In the genomic region with DNA sequence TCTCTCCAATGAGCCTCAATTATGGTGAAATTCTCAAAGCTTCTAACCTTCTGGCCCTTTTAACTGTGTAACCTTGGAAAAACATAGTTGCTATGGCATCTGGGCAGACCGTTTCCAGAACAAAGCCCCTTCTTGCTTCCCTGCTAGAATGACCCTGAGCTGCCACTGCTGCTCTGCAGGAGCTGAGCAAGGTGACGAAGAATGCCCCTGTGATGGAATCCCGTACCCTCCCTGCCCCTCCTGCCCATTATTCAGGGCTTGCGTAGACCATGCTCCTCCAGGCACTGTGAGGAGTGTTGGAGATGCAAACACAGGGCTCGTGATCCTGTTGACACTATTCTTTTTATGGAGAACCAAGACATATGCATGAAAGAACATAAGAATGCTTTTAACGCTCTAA, we compare ENCODE assay signal across 23 cellular contexts.
"Had no signal": no experiment of that assay in that cellular context is flagged by ENCODE, and none has a peak within 500 bp of the region (broad histone marks: within the 10 kb centered on the region; RNA-seq: fewer than 3 reads in every experiment).

No MANE protein-coding gene starts in this region.

- DNase-seq: colonic mucosa; effector CD8-positive, alpha-beta T cell; foreskin keratinocyte; heart left ventricle; left cardiac atrium; left ventricle myocardium superior; lower lobe of right lung; naive thymus-derived CD8-positive, alpha-beta T cell; right cardiac atrium; sigmoid colon; spleen; stimulated activated CD4-positive, alpha-beta T cell treated with anti-CD3 and anti-CD28 coated beads, Interleukin-4, amount 100 ng/mL, for 4 hours; stimulated activated naive CD8-positive, alpha-beta T cell treated with anti-CD3 and anti-CD28 coated beads, Interleukin-15, Interleukin-2, amounts not matched to agents 100 U/mL and 50 U/mL, for 24 hours; substantia nigra; testis; tibial artery had no signal

- H2AFZ ChIP-seq: hepatocyte had no signal

- H3K36me3 Mint-ChIP-seq: naive thymus-derived CD8-positive, alpha-beta T cell; stimulated activated memory B cell treated with anti-CD40 and anti-IgM and Interleukin-4, amounts not matched to agents 10 μg/mL and 1 μg/mL and 100 μg/mL, for 72 hours had no signal

- H3K27ac ChIP-seq: colonic mucosa, esophagus muscularis mucosa, foreskin keratinocyte, gastroesophageal sphincter, heart left ventricle, hepatocyte, lower lobe of right lung, prostate gland, sigmoid colon, spleen, testis, tibial artery had no signal

- H3K27ac Mint-ChIP-seq: dendritic cell treated with granulocyte-macrophage colony-stimulating factor and Interleukin-4, amounts not matched to agents 40 ng/mL and 50 ng/mL, for 4 days; naive thymus-derived CD8-positive, alpha-beta T cell; stimulated activated memory B cell treated with anti-CD40 and anti-IgM and Interleukin-4, amounts not matched to agents 10 μg/mL and 1 μg/mL and 100 μg/mL, for 72 hours; type B pancreatic cell had no signal

- H3K4me3 ChIP-seq: colonic mucosa, esophagus muscularis mucosa, gastroesophageal sphincter, heart left ventricle, hepatocyte, lower lobe of right lung, prostate gland, sigmoid colon, spleen, testis, tibial artery had no signal

- H3K9me3 ChIP-seq: colonic mucosa, esophagus muscularis mucosa, gastroesophageal sphincter, heart left ventricle, lower lobe of right lung, prostate gland, sigmoid colon, spleen, testis, tibial artery had no signal

- H3K4me1 ChIP-seq: colonic mucosa, esophagus muscularis mucosa, foreskin keratinocyte, gastroesophageal sphincter, lower lobe of right lung, prostate gland, sigmoid colon, spleen, tibial artery had no signal

- H3K36me3 ChIP-seq: colonic mucosa, lower lobe of right lung, prostate gland, sigmoid colon, spleen, tibial artery had no signal

- H3K27me3 Mint-ChIP-seq: dendritic cell treated with granulocyte-macrophage colony-stimulating factor and Interleukin-4, amounts not matched to agents 40 ng/mL and 50 ng/mL, for 4 days; naive thymus-derived CD8-positive, alpha-beta T cell; stimulated activated memory B cell treated with anti-CD40 and anti-IgM and Interleukin-4, amounts not matched to agents 10 μg/mL and 1 μg/mL and 100 μg/mL, for 72 hours; type B pancreatic cell had no signal

- H3K79me2 ChIP-seq: hepatocyte had no signal

- H3K27me3 ChIP-seq: colonic mucosa, esophagus muscularis mucosa, foreskin keratinocyte, gastroesophageal sphincter, heart left ventricle, hepatocyte, sigmoid colon, spleen, testis, tibial artery had no signal

- H3K4me3 Mint-ChIP-seq: dendritic cell treated with granulocyte-macrophage colony-stimulating factor and Interleukin-4, amounts not matched to agents 40 ng/mL and 50 ng/mL, for 4 days; naive thymus-derived CD8-positive, alpha-beta T cell; stimulated activated memory B cell treated with anti-CD40 and anti-IgM and Interleukin-4, amounts not matched to agents 10 μg/mL and 1 μg/mL and 100 μg/mL, for 72 hours; type B pancreatic cell had no signal

- H3K4me1 Mint-ChIP-seq: naive thymus-derived CD8-positive, alpha-beta T cell; stimulated activated memory B cell treated with anti-CD40 and anti-IgM and Interleukin-4, amounts not matched to agents 10 μg/mL and 1 μg/mL and 100 μg/mL, for 72 hours had no signal

- ATAC-seq: foreskin keratinocyte; gastroesophageal sphincter; left cardiac atrium; left ventricle myocardium superior; lower lobe of right lung; naive thymus-derived CD8-positive, alpha-beta T cell; stimulated activated memory B cell treated with anti-CD40 and anti-IgM and Interleukin-4, amounts not matched to agents 10 μg/mL and 1 μg/mL and 100 μg/mL, for 72 hours; stimulated activated naive CD8-positive, alpha-beta T cell treated with anti-CD3 and anti-CD28 coated beads, Interleukin-15, Interleukin-2, amounts not matched to agents 100 U/mL and 50 U/mL, for 24 hours had no signal

- H3K4me2 ChIP-seq: hepatocyte had no signal

- H3K9me3 Mint-ChIP-seq: dendritic cell treated with granulocyte-macrophage colony-stimulating factor and Interleukin-4, amounts not matched to agents 40 ng/mL and 50 ng/mL, for 4 days; type B pancreatic cell had no signal
